26 cellular contexts compared by ENCODE assay signal in genomic region chr16:83031524-83031923, GRCh38.
DNase-seq lines count a peak whose midpoint lies in the region; ATAC-seq, FAIRE-seq and TF ChIP-seq lines count a peak whose summit lies in the region.
"Had no signal": no experiment of that assay in that cellular context is flagged by ENCODE, and none has a peak within 500 bp of the region (broad histone marks: within the 10 kb centered on the region; RNA-seq: fewer than 3 reads in every experiment).

No MANE protein-coding gene starts in this region.

- H3K27ac ChIP-seq in BLaER1 treated with 17β-estradiol and CSF1 and Interleukin-3, amounts not matched to agents 10 nM and 100 nM: no peak overlapping the region
- peak overlapping the region; percentile 99 for H3K27ac ChIP-seq in Karpas-422 (ENCODE audit: low read length)
- no peak overlapping the region for H3K27ac ChIP-seq in body of pancreas
- H3K27ac ChIP-seq: dorsolateral prefrontal cortex, gastrocnemius medialis, HL-60 had no signal

- H3K4me2 ChIP-seq in BLaER1 treated with 17β-estradiol and CSF1 and Interleukin-3, amounts not matched to agents 10 nM and 100 nM: peak overlapping the region in 6 of 11 experiments; percentile 12 to 38 (median 26); a peak in 7 of 22 replicates
- H3K4me2 ChIP-seq in Karpas-422 (ENCODE audit: low read depth, low read length, poor library complexity, severe bottlenecking): peak overlapping the region; percentile 17

- FAIRE-seq in bronchial epithelial cell (lab: Jason Lieb, UNC): no peak
- FAIRE-seq: urothelium cell line had no signal

- no peaks in the 10 kb centered on the region for H3K36me3 ChIP-seq in BLaER1 treated with 17β-estradiol and CSF1 and Interleukin-3, amounts not matched to agents 10 nM and 100 nM
- H3K36me3 ChIP-seq in Karpas-422 (ENCODE audit: insufficient read depth, low read length) (no peaks in the 10 kb centered on the region), bronchial epithelial cell (ENCODE audit: control insufficient read depth, insufficient read depth, low read length) (no peaks in the 10 kb centered on the region), body of pancreas (replicated peaks in 1 of 2; ENCODE audit: insufficient read depth in 1 of 2, low read depth in 2 of 2) (no peaks in the 10 kb centered on the region)
- H3K36me3 ChIP-seq: gastrocnemius medialis, HAP-1 had no signal

- peaks cover 0 to 6% (median 0%) of the 10 kb centered on the region in 11 experiments; a peak in 1 of 22 replicates for H3K27me3 ChIP-seq in BLaER1 treated with 17β-estradiol and CSF1 and Interleukin-3, amounts not matched to agents 10 nM and 100 nM
- H3K27me3 ChIP-seq in Karpas-422 (ENCODE audit: low read length) (no peaks in the 10 kb centered on the region), bronchial epithelial cell (ENCODE audit: control insufficient read depth, insufficient read depth, low read length) (no peaks in the 10 kb centered on the region), body of pancreas (no peaks in the 10 kb centered on the region)
- H3K27me3 ChIP-seq: dorsolateral prefrontal cortex, gastrocnemius medialis had no signal

- TF ChIP-seq CTCF in bronchial epithelial cell (IDR thresholded peaks at IDR 0.05; ENCODE audit: insufficient read depth, low read length, severe bottlenecking) (no peak), body of pancreas (IDR thresholded peaks at IDR 0.05) (no peak)

- no peak for TF ChIP-seq POLR2A in body of pancreas (IDR thresholded peaks at IDR 0.05)

- no peak overlapping the region for H3K9ac ChIP-seq in BLaER1 treated with 17β-estradiol and CSF1 and Interleukin-3, amounts not matched to agents 10 nM and 100 nM
- peak overlapping the region; percentile 26 for H3K9ac ChIP-seq in Karpas-422 (ENCODE audit: low read length)

- no peaks in the 10 kb centered on the region for H3K79me2 ChIP-seq in Karpas-422 (ENCODE audit: low read length)

- no peak overlapping the region for H3K4me3 ChIP-seq in BLaER1 treated with 17β-estradiol and CSF1 and Interleukin-3, amounts not matched to agents 10 nM and 100 nM
- no peak overlapping the region for H3K4me3 ChIP-seq in Karpas-422 (ENCODE audit: low read length)
- no peak overlapping the region for H3K4me3 ChIP-seq in bronchial epithelial cell (ENCODE audit: low read depth, low read length)
- no peak overlapping the region for H3K4me3 ChIP-seq in body of pancreas
- H3K4me3 ChIP-seq: dorsolateral prefrontal cortex, gastrocnemius medialis, HAP-1 had no signal

- H3K9me2 ChIP-seq in Karpas-422 (replicated peaks; ENCODE audit: insufficient read depth, low read length): no peaks in the 10 kb centered on the region

- no peak overlapping the region for H2AFZ ChIP-seq in Karpas-422 (ENCODE audit: low read length)

- intact Hi-C loops in body of pancreas (cut with DNase I): no loop called here

- 57 to 72% methylated on average over 3 of the region's 3 CpGs for WGBS in body of pancreas, 2 donors

- no peak for ATAC-seq in GM19452 (IDR thresholded peaks at IDR 0.05; ENCODE audit: unreplicated experiment)
- ATAC-seq in HG02623 (IDR thresholded peaks at IDR 0.05; ENCODE audit: unreplicated experiment): no peak
- no peak for ATAC-seq in body of pancreas
- ATAC-seq: activated CD8-positive, alpha-beta memory T cell treated with anti-CD3 and anti-CD28 coated beads, Interleukin-2, amount 10 ng/mL, durations not matched to agents 7 days and 5 days; activated T-cell treated with anti-CD3 and anti-CD28 coated beads, Interleukin-2, amount 50 U/mL, for 72 hours; gastrocnemius medialis; stimulated activated naive CD8-positive, alpha-beta T cell treated with anti-CD3 and anti-CD28 coated beads, Interleukin-15, Interleukin-2, amounts not matched to agents 100 U/mL and 50 U/mL, for 24 hours had no signal

- H3K4me1 ChIP-seq in BLaER1 treated with 17β-estradiol and CSF1 and Interleukin-3, amounts not matched to agents 10 nM and 100 nM: peaks cover 0 to 10% (median 8%) of the 10 kb centered on the region in 10 experiments; a peak in 10 of 20 replicates
- H3K4me1 ChIP-seq in Karpas-422 (ENCODE audit: low read length) (peaks cover 96% of the 10 kb centered on the region), body of pancreas (no peaks in the 10 kb centered on the region)
- H3K4me1 ChIP-seq: gastrocnemius medialis, HAP-1 had no signal

- peaks cover 0 to 11% (median 0%) of the 10 kb centered on the region in 11 experiments; a peak in 4 of 22 replicates for H3K9me3 ChIP-seq in BLaER1 treated with 17β-estradiol and CSF1 and Interleukin-3, amounts not matched to agents 10 nM and 100 nM (replicated peaks in 1 of 11)
- H3K9me3 ChIP-seq in Karpas-422 (ENCODE audit: low read length): no peaks in the 10 kb centered on the region
- H3K9me3 ChIP-seq in body of pancreas: no peaks in the 10 kb centered on the region
- H3K9me3 ChIP-seq: gastrocnemius medialis, HAP-1 had no signal

- DNase-seq in Karpas-422 (peak; percentile 96), bronchial epithelial cell (ENCODE audit: low read depth) (peak; percentile 13), myocyte (ENCODE audit: low read depth) (peak; percentile 65), NCI-H2196 treated with DMSO at 0.1 percent for 48 hours (lab: John Stamatoyannopoulos, UW; ENCODE audit: unreplicated experiment) (no peak), body of pancreas (no peak)
- DNase-seq: activated B cell treated with CpG ODN at 0.5 μM for 24 hours; activated CD4-positive, alpha-beta T cell treated with anti-CD3 and anti-CD28 coated beads, Interleukin-2, amount 50 U/mL, for 4 hours; activated CD8-positive, alpha-beta memory T cell treated with anti-CD3 and anti-CD28 coated beads, Interleukin-2, amount 10 ng/mL, durations not matched to agents 7 days and 5 days; activated naive CD4-positive, alpha-beta T cell; activated T-cell treated with anti-CD3 and anti-CD28 coated beads, Interleukin-2, amount 50 U/mL, for 72 hours; CD4-positive, CD25-positive, alpha-beta regulatory T cell; cerebellar nuclear complex; dorsolateral prefrontal cortex; gastrocnemius medialis; NCI-H1436; NCI-H446 treated with DMSO at 0.1 percent for 48 hours; NCI-H774; nephron progenitor cell; RPMI8226; stimulated activated naive CD8-positive, alpha-beta T cell treated with anti-CD3 and anti-CD28 coated beads, Interleukin-15, Interleukin-2, amounts not matched to agents 100 U/mL and 50 U/mL, for 24 hours had no signal

- no peaks in the 10 kb centered on the region for H4K20me1 ChIP-seq in BLaER1 treated with 17β-estradiol and CSF1 and Interleukin-3, amounts not matched to agents 10 nM and 100 nM
- no peaks in the 10 kb centered on the region for H4K20me1 ChIP-seq in Karpas-422 (ENCODE audit: insufficient read depth, low read depth, low read length)

Comparison
In these comparisons a context has a peak if more than half of its experiments do, and no peak if none do; other contexts are left out.
1. DNase-seq: peak in Karpas-422 (single experiment), bronchial epithelial cell (single experiment) and myocyte (single experiment); none in NCI-H2196 treated with DMSO at 0.1 percent for 48 hours (single experiment) and body of pancreas (0 of 4).